Comparison of ENCODE assay signal across 22 cellular contexts in the genomic region with DNA sequence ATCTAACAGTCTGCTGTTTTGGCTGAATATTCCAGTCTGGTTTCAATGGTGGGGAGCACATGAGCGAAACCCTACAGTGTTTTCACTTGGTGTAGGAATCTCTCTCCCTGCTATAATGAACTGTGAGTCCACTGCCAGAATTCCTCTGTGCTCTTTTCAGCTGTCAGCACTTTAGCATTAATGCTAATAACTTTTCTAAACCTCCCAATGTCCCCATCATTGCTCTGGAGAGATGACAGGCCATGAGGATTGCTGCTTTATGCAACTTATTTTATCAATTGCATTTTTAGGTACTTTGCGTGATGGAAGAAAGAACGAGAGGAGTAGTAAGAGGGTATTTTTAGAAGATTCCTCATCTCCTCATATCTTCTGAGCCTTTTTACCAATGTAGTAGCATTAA.
"Had no signal": no experiment of that assay in that cellular context is flagged by ENCODE, and none has a peak within 500 bp of the region (broad histone marks: within the 10 kb centered on the region; RNA-seq: fewer than 3 reads in every experiment).

No MANE protein-coding gene starts in this region.

- H3K27ac ChIP-seq: brain microvascular endothelial cell, left lung, testis, upper lobe of left lung had no signal

- H3K27ac Mint-ChIP-seq: activated CD4-positive, alpha-beta T cell treated with anti-CD3 and anti-CD28 coated beads, Interleukin-2, amount 10 ng/mL, durations not matched to agents 24 days and 14 days; activated CD8-positive, alpha-beta T cell treated with anti-CD3 and anti-CD28 coated beads for 36 hours; activated naive CD4-positive, alpha-beta T cell treated with anti-CD3 and anti-CD28 coated beads for 36 hours; activated T-helper 17 cell treated with anti-CD3 and anti-CD28 coated beads, Interleukin-2, amount 50 U/mL, for 72 hours; stimulated activated naive CD8-positive, alpha-beta T cell treated with anti-CD3 and anti-CD28 coated beads, Interleukin-15, amount 100 ng/mL, for 72 hours had no signal

- H3K27me3 Mint-ChIP-seq: activated CD4-positive, alpha-beta T cell treated with anti-CD3 and anti-CD28 coated beads, Interleukin-2, amount 10 ng/mL, durations not matched to agents 24 days and 14 days; activated CD8-positive, alpha-beta T cell treated with anti-CD3 and anti-CD28 coated beads for 36 hours; activated T-helper 17 cell treated with anti-CD3 and anti-CD28 coated beads, Interleukin-2, amount 50 U/mL, for 72 hours; stimulated activated naive CD8-positive, alpha-beta T cell treated with anti-CD3 and anti-CD28 coated beads, Interleukin-15, amount 100 ng/mL, for 72 hours had no signal

- H3K36me3 ChIP-seq: brain microvascular endothelial cell, esophagus muscularis mucosa, left lung, upper lobe of left lung had no signal

- H3K4me3 Mint-ChIP-seq: activated CD4-positive, alpha-beta T cell treated with anti-CD3 and anti-CD28 coated beads, Interleukin-2, amount 10 ng/mL, durations not matched to agents 24 days and 14 days; activated CD8-positive, alpha-beta T cell treated with anti-CD3 and anti-CD28 coated beads for 36 hours; activated naive CD4-positive, alpha-beta T cell treated with anti-CD3 and anti-CD28 coated beads for 36 hours; activated T-helper 17 cell treated with anti-CD3 and anti-CD28 coated beads, Interleukin-2, amount 50 U/mL, for 72 hours; nephron; stimulated activated naive CD8-positive, alpha-beta T cell treated with anti-CD3 and anti-CD28 coated beads, Interleukin-15, amount 100 ng/mL, for 72 hours had no signal

- FAIRE-seq: endothelial cell of umbilical vein, keratinocyte had no signal

- H3K4me3 ChIP-seq: esophagus muscularis mucosa, left lung, mucosa of descending colon, testis, upper lobe of left lung had no signal

- H3K9me3 Mint-ChIP-seq: activated CD4-positive, alpha-beta T cell treated with anti-CD3 and anti-CD28 coated beads, Interleukin-2, amount 10 ng/mL, durations not matched to agents 24 days and 14 days; activated CD8-positive, alpha-beta T cell treated with anti-CD3 and anti-CD28 coated beads for 36 hours; activated naive CD4-positive, alpha-beta T cell treated with anti-CD3 and anti-CD28 coated beads for 36 hours; activated T-helper 17 cell treated with anti-CD3 and anti-CD28 coated beads, Interleukin-2, amount 50 U/mL, for 72 hours; nephron; stimulated activated naive CD8-positive, alpha-beta T cell treated with anti-CD3 and anti-CD28 coated beads, Interleukin-15, amount 100 ng/mL, for 72 hours had no signal

- H3K9me3 ChIP-seq: esophagus muscularis mucosa, left lung, mucosa of descending colon, testis, upper lobe of left lung had no signal

- H3K27me3 ChIP-seq: brain microvascular endothelial cell, esophagus muscularis mucosa, left lung, testis, upper lobe of left lung had no signal

- H3K4me1 ChIP-seq: testis, upper lobe of left lung had no signal

- DNase-seq: activated CD4-positive, alpha-beta T cell treated with anti-CD3 and anti-CD28 coated beads, Interleukin-2, amount 10 ng/mL, durations not matched to agents 24 days and 14 days; activated CD8-positive, alpha-beta T cell treated with anti-CD3 and anti-CD28 coated beads for 36 hours; activated naive CD4-positive, alpha-beta T cell treated with anti-CD3 and anti-CD28 coated beads for 36 hours; activated T-cell treated with anti-CD3 and anti-CD28 coated beads, Interleukin-2, amount 50 U/mL, for 1 hour; brain microvascular endothelial cell; effector CD8-positive, alpha-beta T cell; hippocampal formation; left lung; mucosa of descending colon; nucleus accumbens; posterior cingulate gyrus; stimulated activated CD4-positive, alpha-beta T cell treated with anti-CD3 and anti-CD28 coated beads, Interleukin-2, amount 100 ng/mL, for 24 hours; stimulated activated naive CD8-positive, alpha-beta T cell treated with anti-CD3 and anti-CD28 coated beads, Interleukin-15, amount 100 ng/mL, for 72 hours; T-helper 1 cell; T1000; testis; upper lobe of left lung had no signal
